29 cellular contexts compared by ENCODE assay signal in genomic region chr3:43340403-43340802, GRCh38.
"Had no signal": no experiment of that assay in that cellular context is flagged by ENCODE, and none has a peak within 500 bp of the region (broad histone marks: within the 10 kb centered on the region; RNA-seq: fewer than 3 reads in every experiment).

No MANE protein-coding gene starts in this region.

- H3K4me1 ChIP-seq: colonic mucosa, esophagus squamous epithelium had no signal

- H3K9ac ChIP-seq: SK-N-SH had no signal

- H3K27me3 Mint-ChIP-seq: naive B cell; stimulated activated naive CD8-positive, alpha-beta T cell treated with anti-CD3 and anti-CD28 coated beads, Interleukin-15, Interleukin-2, amounts not matched to agents 100 ng/mL and 50 ng/mL, for 24 hours; type B pancreatic cell had no signal

- DNase-seq: activated CD4-positive, alpha-beta T cell treated with anti-CD3 and anti-CD28 coated beads, Interleukin-2, amount 50 U/mL, for 1 hour; activated CD4-positive, CD25-positive, alpha-beta regulatory T cell treated with anti-CD3 and anti-CD28 coated beads, Interleukin-2, amount 50 U/mL, for 72 hours; activated effector memory CD4-positive, alpha-beta T cell treated with anti-CD3 and anti-CD28 coated beads, Interleukin-2, amount 50 U/mL, for 16 hours; activated naive CD4-positive, alpha-beta T cell treated with anti-CD3 and anti-CD28 coated beads for 36 hours; cerebellar nuclear complex; colonic mucosa; effector CD8-positive, alpha-beta T cell; esophagus squamous epithelium; foreskin melanocyte; heart right ventricle; naive B cell; occipital lobe; SK-N-SH; stimulated activated CD4-positive, alpha-beta T cell treated with anti-CD3 and anti-CD28 coated beads, Interleukin-12 subunit alpha, Interleukin-12 subunit beta, amount 100 ng/mL, for 4 hours; stimulated activated CD4-positive, alpha-beta T cell treated with anti-CD3 and anti-CD28 coated beads, Interleukin-4, amount 100 ng/mL, for 24 hours; SW 1271; T1000; uterus had no signal

- H3K9me3 ChIP-seq: colonic mucosa had no signal

- H3K27ac Mint-ChIP-seq: activated naive CD4-positive, alpha-beta T cell treated with anti-CD3 and anti-CD28 coated beads for 36 hours; activated T-helper 1 cell treated with anti-CD3 and anti-CD28 coated beads, Interleukin-12 subunit alpha, Interleukin-12 subunit beta, Interleukin-2, Interleukin-4 antibody, amounts not matched to agents 30 ng/mL and 10 ng/mL and 1 ng/mL, durations not matched to agents 14 hours and 24 hours and 36 hours; mesothelial cell of epicardium; stimulated activated effector memory CD8-positive, alpha-beta T cell treated with anti-CD3 and anti-CD28 coated beads, Interleukin-12 subunit alpha, Interleukin-12 subunit beta, amount 100 ng/mL, for 72 hours; stimulated activated naive CD8-positive, alpha-beta T cell treated with anti-CD3 and anti-CD28 coated beads, Interleukin-15, Interleukin-2, amounts not matched to agents 100 ng/mL and 50 ng/mL, for 24 hours; T-helper 1 cell treated with Interleukin-12 subunit alpha and Interleukin-12 subunit beta and Interleukin-4 antibody, amounts not matched to agents 30 μg/mL and 1 μg/mL, for 36 hours; type B pancreatic cell had no signal

- H3K36me3 ChIP-seq: uterus had no signal

- H3K4me1 Mint-ChIP-seq: mesothelial cell of epicardium had no signal

- ATAC-seq: heart right ventricle; sciatic nerve; stimulated activated effector memory CD8-positive, alpha-beta T cell treated with anti-CD3 and anti-CD28 coated beads, Interleukin-12 subunit alpha, Interleukin-12 subunit beta, amount 100 ng/mL, for 72 hours had no signal

- H3K27ac ChIP-seq: colonic mucosa, epithelial cell of prostate, esophagus squamous epithelium, heart right ventricle, skin epidermis, thoracic aorta, uterus had no signal

- H3K4me3 ChIP-seq: colonic mucosa, esophagus squamous epithelium, heart right ventricle, skin epidermis, thoracic aorta, uterus had no signal

- H3K4me3 Mint-ChIP-seq: activated naive CD4-positive, alpha-beta T cell treated with anti-CD3 and anti-CD28 coated beads for 36 hours; activated T-helper 1 cell treated with anti-CD3 and anti-CD28 coated beads, Interleukin-12 subunit alpha, Interleukin-12 subunit beta, Interleukin-2, Interleukin-4 antibody, amounts not matched to agents 30 ng/mL and 10 ng/mL and 1 ng/mL, durations not matched to agents 14 hours and 24 hours and 36 hours; mesothelial cell of epicardium; naive B cell; neural crest cell; stimulated activated effector memory CD8-positive, alpha-beta T cell treated with anti-CD3 and anti-CD28 coated beads, Interleukin-12 subunit alpha, Interleukin-12 subunit beta, amount 100 ng/mL, for 72 hours; stimulated activated naive CD8-positive, alpha-beta T cell treated with anti-CD3 and anti-CD28 coated beads, Interleukin-15, Interleukin-2, amounts not matched to agents 100 ng/mL and 50 ng/mL, for 24 hours; T-helper 1 cell treated with Interleukin-12 subunit alpha and Interleukin-12 subunit beta and Interleukin-4 antibody, amounts not matched to agents 30 μg/mL and 1 μg/mL, for 36 hours; type B pancreatic cell had no signal

- H3K27me3 ChIP-seq: colonic mucosa, esophagus squamous epithelium, heart right ventricle, uterus had no signal
